In genomic region chr12:124517260-124518050, GRCh38 we compare ENCODE assay signal across 8 cellular contexts. TPM values are rescaled to one million over a fixed set of nuclear protein-coding genes. Genes with fewer than 3 reads are reported as not detected.
A peak's percentile ranks its signal among the peaks of the same experiment; 100 is the strongest.
DNase-seq lines count a peak whose midpoint lies in the region; TF ChIP-seq lines count a peak whose summit lies in the region.

No MANE protein-coding gene starts in this region.

- no peaks in the 10 kb centered on the region for H3K27me3 Mint-ChIP-seq in Calu3 (ENCODE audit: unreplicated experiment)

- H4K8ac ChIP-seq in mesendoderm (ENCODE audit: low read depth, low read length): no peak overlapping the region

- H3K27ac Mint-ChIP-seq in Calu3 (ENCODE audit: unreplicated experiment): peak overlapping the region; percentile 95

- no peak overlapping the region for H2BK120ac ChIP-seq in mesendoderm (ENCODE audit: low read depth, low read length)

- H2BK5ac ChIP-seq in mesendoderm (ENCODE audit: low read length): no peak overlapping the region

- H3K23ac ChIP-seq in mesendoderm (ENCODE audit: low read length): no peak overlapping the region

- no peak overlapping the region for H4K5ac ChIP-seq in mesendoderm (ENCODE audit: low read length)

- peaks cover 75% of the 10 kb centered on the region for H3K79me2 ChIP-seq in mesendoderm (ENCODE audit: control insufficient read depth, insufficient read depth, low read length)

- H3K4ac ChIP-seq in mesendoderm (ENCODE audit: low read depth, low read length): no peak overlapping the region

- H3K36me3 Mint-ChIP-seq in Calu3 (ENCODE audit: insufficient read depth, unreplicated experiment): peaks cover 91% of the 10 kb centered on the region

- H3K9me3 Mint-ChIP-seq in Calu3 (ENCODE audit: low read depth, unreplicated experiment): no peaks in the 10 kb centered on the region

- no peak overlapping the region for H3K9ac ChIP-seq in mesendoderm (ENCODE audit: low read length)

- H3K4me2 ChIP-seq in mesendoderm (ENCODE audit: low read length): no peak overlapping the region

- TF ChIP-seq CTCF in Calu3 (IDR thresholded peaks at IDR 0.05; ENCODE audit: unreplicated experiment): no peak
- TF ChIP-seq CTCF in dorsolateral prefrontal cortex (IDR thresholded peaks at IDR 0.05 in 54 of 56, conservative IDR thresholded peaks at IDR 0.05 in 2 of 56; ENCODE audit: low read depth in 1 of 56, partially characterized antibody in 56 of 56): peak in 5 of 56 donors; percentile 4 to 14 (median 7)

- peaks cover 29% of the 10 kb centered on the region for H3K79me1 ChIP-seq in mesendoderm (ENCODE audit: low read length)

- no peaks in the 10 kb centered on the region for H3K27me3 ChIP-seq in dorsolateral prefrontal cortex
- H3K27me3 ChIP-seq in mesendoderm (ENCODE audit: insufficient read depth, low read length, poor library complexity): no peaks in the 10 kb centered on the region

- peak; percentile 83 for DNase-seq in Calu3
- DNase-seq in NCI-H446 (lab: John Stamatoyannopoulos, UW): peak; percentile 76 to 96
- peak in 8 of 10 donors; percentile 58 to 86 (median 75) for DNase-seq in dorsolateral prefrontal cortex
- no peak for DNase-seq in mesendoderm
- DNase-seq in activated CD4-positive, CD25-positive, alpha-beta regulatory T cell (lab: John Stamatoyannopoulos, UW): no peak
- no peak for DNase-seq in stimulated activated CD8-positive, alpha-beta memory T cell treated with anti-CD3 and anti-CD28 coated beads, Interleukin-4, amount 100 ng/mL, for 48 hours
- no peak for DNase-seq in effector CD4-positive, alpha-beta T cell

- H3K4me1 ChIP-seq in mesendoderm (ENCODE audit: control insufficient read depth, low read depth, low read length): peaks cover 10% of the 10 kb centered on the region
- H3K4me1 ChIP-seq in urinary bladder (ENCODE audit: insufficient read depth): peaks cover 5% of the 10 kb centered on the region

- H3K27ac ChIP-seq in dorsolateral prefrontal cortex (peak overlapping the region; percentile 94 to 100 (median 99)), mesendoderm (ENCODE audit: low read depth, low read length) (no peak overlapping the region), urinary bladder (ENCODE audit: low read depth) (peak overlapping the region; percentile 92)

- H3K4me3 Mint-ChIP-seq in Calu3 (ENCODE audit: low read depth, unreplicated experiment): peak overlapping the region; percentile 79

- H3K18ac ChIP-seq in mesendoderm (ENCODE audit: low read length): no peak overlapping the region

- H2AK5ac ChIP-seq in mesendoderm (ENCODE audit: low read length): no peak overlapping the region

- no peak overlapping the region for H2BK15ac ChIP-seq in mesendoderm (replicated peaks; ENCODE audit: low read depth)

- CTCF ChIA-PET in Calu3 (lab: Charles Lee): interaction anchor here (1.8 to 2.4 kb wide), 3 partner anchors 7 to 229 kb away, joined by 9 to 13 read pairs (median 12); no protein-coding TSS in a partner anchor

- H3K36me3 ChIP-seq in mesendoderm (ENCODE audit: control insufficient read depth, insufficient read depth, low read length) (peaks cover 1% of the 10 kb centered on the region), urinary bladder (ENCODE audit: insufficient read depth) (no peaks in the 10 kb centered on the region)

- WGBS in mesendoderm (ENCODE audit: extremely low coverage, insufficient coverage, low lambda C conversion rate): no CpG with 5 or more reads among the region's 47 CpGs
- 9% methylated on average over 47 of the region's 47 CpGs for WGBS in urinary bladder

- intact Hi-C loops in Calu3 (cut with micrococcal nuclease; ENCODE audit: unreplicated experiment) (loop anchor here (5.0 kb wide), 1 partner anchor 230 kb away; no protein-coding TSS in a partner anchor), dorsolateral prefrontal cortex (cut with DNase I) (loop anchor here (1.0 to 2.0 kb wide), 4 partner anchors 49 to 248 kb away; partner anchors contain the start of gene NCOR2 (in 1 of the 2))

- H3K56ac ChIP-seq in mesendoderm (ENCODE audit: low read length): peak overlapping the region; percentile 22

- H3K4me3 ChIP-seq in dorsolateral prefrontal cortex: peak overlapping the region; percentile 44 to 82 (median 66)
- no peak overlapping the region for H3K4me3 ChIP-seq in mesendoderm (ENCODE audit: low read length)
- peak overlapping the region; percentile 29 for H3K4me3 ChIP-seq in urinary bladder (ENCODE audit: low read depth, low read length)

- peaks cover 65% of the 10 kb centered on the region for H3K4me1 Mint-ChIP-seq in Calu3 (ENCODE audit: low read depth, unreplicated experiment)

- BruUV-seq in Calu3 (replicated peaks; lab: Mats Ljungman, UMichigan): no TSS peak

RNA-seq across cellular contexts. Expression of gene NCOR2, which starts 50.0 kb away (rescaled TPM):
- total RNA-seq in Calu3 (2022) (325 and 348 TPM in 2 replicates), dorsolateral prefrontal cortex (100 to 1,000 TPM; 202 to 379 (median 273) TPM), urinary bladder (46.8 TPM)
- 129 TPM for polyA plus RNA-seq in mesendoderm (2013, experiment 1 of 2)
- 129 TPM for polyA plus RNA-seq in mesendoderm (2013, experiment 2 of 2)
- polyA plus RNA-seq in urinary bladder: 105 TPM

Comparison
In these comparisons a context has a peak if more than half of its experiments do, and no peak if none do; other contexts are left out.
1. DNase-seq: peak in Calu3 (single experiment), NCI-H446 (2 of 2) and dorsolateral prefrontal cortex (8 of 10); none in mesendoderm (single experiment), activated CD4-positive, CD25-positive, alpha-beta regulatory T cell (0 of 4), stimulated activated CD8-positive, alpha-beta memory T cell treated with anti-CD3 and anti-CD28 coated beads, Interleukin-4, amount 100 ng/mL, for 48 hours (single experiment) and effector CD4-positive, alpha-beta T cell (single experiment).